ENCODE assay signal across 1 cellular context in genomic region chr19:12806242-12807131, GRCh38.
A peak's percentile ranks its signal among the peaks of the same experiment; 100 is the strongest.
TF ChIP-seq lines count a peak whose summit lies in the region.

Gene RNASEH2A, plus strand, starts transcription at chr19:12806584. Its CDS starts 90 bp downstream, at chr19:12806674.

TF ChIP-seq in HepG2, 621 proteins besides CTCF, POLR2A, EP300 and RAD21 (continued from another document and continues in another):
- no peak for TF ChIP-seq ZNF770 (CRISPR knock-in tag; IDR thresholded peaks at IDR 0.05)
- peak; percentile 65; the same call in 1 of the 2 replicates for TF ChIP-seq FOXM1 (CRISPR knock-in tag; IDR thresholded peaks at IDR 0.05)
- TF ChIP-seq ZNF513 (CRISPR knock-in tag; conservative IDR thresholded peaks at IDR 0.05): no peak
- TF ChIP-seq ZNF343 (CRISPR knock-in tag; IDR thresholded peaks at IDR 0.05): peak; percentile 89; the same call in 1 of the 2 replicates
- TF ChIP-seq ZNF333 (CRISPR knock-in tag; IDR thresholded peaks at IDR 0.05; ENCODE audit: borderline replicate concordance): 0 out of 2 replicates have a peak, but pooled peaks have one; percentile 54
- TF ChIP-seq ZMYM3 (CRISPR knock-in tag; IDR thresholded peaks at IDR 0.05): no peak
- 0 out of 2 replicates have a peak, but pooled peaks have one; percentile 45 for TF ChIP-seq ARNTL (CRISPR knock-in tag; IDR thresholded peaks at IDR 0.05)
- TF ChIP-seq ZNF34 (CRISPR knock-in tag; IDR thresholded peaks at IDR 0.05; ENCODE audit: borderline replicate concordance): 0 out of 2 replicates have a peak, but pooled peaks have one; percentile 62
- no peak; the same call in 1 of the 2 replicates for TF ChIP-seq ZNF83 (CRISPR knock-in tag; IDR thresholded peaks at IDR 0.05; ENCODE audit: borderline replicate concordance)
- peak; percentile 54 for TF ChIP-seq DRAP1 (CRISPR knock-in tag; IDR thresholded peaks at IDR 0.05)
- TF ChIP-seq ZNF790 (CRISPR knock-in tag; IDR thresholded peaks at IDR 0.05; ENCODE audit: borderline replicate concordance): no peak
- peak; percentile 70; the same call in 1 of the 2 replicates for TF ChIP-seq FOXK1 (CRISPR knock-in tag; IDR thresholded peaks at IDR 0.05; ENCODE audit: borderline replicate concordance, low read depth)
- no peak for TF ChIP-seq ZNF775 (CRISPR knock-in tag; IDR thresholded peaks at IDR 0.05; ENCODE audit: borderline replicate concordance)
- peak; percentile 77 for TF ChIP-seq ZNF772 (CRISPR knock-in tag; IDR thresholded peaks at IDR 0.05)
- peak; percentile 91 for TF ChIP-seq ZNF274 (CRISPR knock-in tag; IDR thresholded peaks at IDR 0.05)
- TF ChIP-seq YY1 (IDR thresholded peaks at IDR 0.05; ENCODE audit: insufficient read depth, insufficient replicate concordance, low read depth, low read length): peak; percentile 90
- TF ChIP-seq ZNF367 (CRISPR knock-in tag; IDR thresholded peaks at IDR 0.05; ENCODE audit: borderline replicate concordance): peak; percentile 84; the same call in 1 of the 2 replicates
- 0 out of 2 replicates have a peak, but pooled peaks have one; percentile 33 for TF ChIP-seq DNMT3B (CRISPR knock-in tag; conservative IDR thresholded peaks at IDR 0.05)
- TF ChIP-seq KLF6 (CRISPR knock-in tag; IDR thresholded peaks at IDR 0.05): 0 out of 2 replicates have a peak, but pooled peaks have one; percentile 57
- no peak for TF ChIP-seq CHD4 (IDR thresholded peaks at IDR 0.05; ENCODE audit: borderline replicate concordance, low read length)
- TF ChIP-seq ZSCAN29 (CRISPR knock-in tag; conservative IDR thresholded peaks at IDR 0.05): 0 out of 2 replicates have a peak, but pooled peaks have one; percentile 65
- TF ChIP-seq POLR2G (IDR thresholded peaks at IDR 0.05; ENCODE audit: low read depth, low read length): peak; percentile 80
- peak; percentile 82 for TF ChIP-seq ETV5 (CRISPR knock-in tag; IDR thresholded peaks at IDR 0.05; ENCODE audit: borderline replicate concordance)
- TF ChIP-seq CAMTA2 (CRISPR knock-in tag; IDR thresholded peaks at IDR 0.05; ENCODE audit: borderline replicate concordance): 0 out of 2 replicates have a peak, but pooled peaks have one; percentile 91
- TF ChIP-seq ATF1 (CRISPR knock-in tag; IDR thresholded peaks at IDR 0.05): peak; percentile 92
- TF ChIP-seq ARID3A (IDR thresholded peaks at IDR 0.05; ENCODE audit: low read depth, low read length): no peak
- TF ChIP-seq CERS6 (CRISPR knock-in tag; IDR thresholded peaks at IDR 0.05): peak; percentile 81; the same call in 1 of the 2 replicates
- peak; percentile 94 for TF ChIP-seq ZNF776 (CRISPR knock-in tag; IDR thresholded peaks at IDR 0.05)
- peak; percentile 100 for TF ChIP-seq GMEB2 (CRISPR knock-in tag; IDR thresholded peaks at IDR 0.05; ENCODE audit: low read depth)
- TF ChIP-seq ZNF225 (CRISPR knock-in tag; IDR thresholded peaks at IDR 0.05): peak; percentile 62; the same call in 1 of the 2 replicates
- TF ChIP-seq ZBTB38 (CRISPR knock-in tag; IDR thresholded peaks at IDR 0.05): peak; percentile 68; the same call in 1 of the 2 replicates
- TF ChIP-seq THRA (CRISPR knock-in tag; IDR thresholded peaks at IDR 0.05; ENCODE audit: borderline replicate concordance): peak; percentile 56; the same call in 1 of the 2 replicates
- TF ChIP-seq ZZZ3 (CRISPR knock-in tag; IDR thresholded peaks at IDR 0.05; ENCODE audit: borderline replicate concordance): no peak
- peak; percentile 83 for TF ChIP-seq IKZF4 (CRISPR knock-in tag; IDR thresholded peaks at IDR 0.05; ENCODE audit: borderline replicate concordance, low read depth, not compliant biosample characterization)
- TF ChIP-seq ZBTB4 (CRISPR knock-in tag; IDR thresholded peaks at IDR 0.05; ENCODE audit: borderline replicate concordance): no peak
- TF ChIP-seq THAP7 (CRISPR knock-in tag; IDR thresholded peaks at IDR 0.05): peak; percentile 91
- peak; percentile 69; the same call in 1 of the 2 replicates for TF ChIP-seq MLXIP (CRISPR knock-in tag; IDR thresholded peaks at IDR 0.05; ENCODE audit: borderline replicate concordance)
- TF ChIP-seq GABPA (IDR thresholded peaks at IDR 0.05; ENCODE audit: low read depth, low read length): no peak
- peak; percentile 49; the same call in 1 of the 2 replicates for TF ChIP-seq GABPA (CRISPR knock-in tag; IDR thresholded peaks at IDR 0.05; ENCODE audit: low read depth)
- TF ChIP-seq KDM4B (CRISPR knock-in tag; IDR thresholded peaks at IDR 0.05): no peak
- no peak for TF ChIP-seq SKI (IDR thresholded peaks at IDR 0.05; ENCODE audit: partially characterized antibody)
- TF ChIP-seq ZKSCAN5 (CRISPR knock-in tag; IDR thresholded peaks at IDR 0.05): no peak
- no peak for TF ChIP-seq SRSF1 (optimal IDR thresholded peaks at IDR 0.05; ENCODE audit: low read depth, low read length)
- peak; percentile 65; the same call in 1 of the 2 replicates for TF ChIP-seq ZNF589 (CRISPR knock-in tag; conservative IDR thresholded peaks at IDR 0.05)
- peak; percentile 89; the same call in 1 of the 2 replicates for TF ChIP-seq ZNF230 (CRISPR knock-in tag; IDR thresholded peaks at IDR 0.05)
